Comparison of ENCODE assay signal across 16 cellular contexts in the genomic region with DNA sequence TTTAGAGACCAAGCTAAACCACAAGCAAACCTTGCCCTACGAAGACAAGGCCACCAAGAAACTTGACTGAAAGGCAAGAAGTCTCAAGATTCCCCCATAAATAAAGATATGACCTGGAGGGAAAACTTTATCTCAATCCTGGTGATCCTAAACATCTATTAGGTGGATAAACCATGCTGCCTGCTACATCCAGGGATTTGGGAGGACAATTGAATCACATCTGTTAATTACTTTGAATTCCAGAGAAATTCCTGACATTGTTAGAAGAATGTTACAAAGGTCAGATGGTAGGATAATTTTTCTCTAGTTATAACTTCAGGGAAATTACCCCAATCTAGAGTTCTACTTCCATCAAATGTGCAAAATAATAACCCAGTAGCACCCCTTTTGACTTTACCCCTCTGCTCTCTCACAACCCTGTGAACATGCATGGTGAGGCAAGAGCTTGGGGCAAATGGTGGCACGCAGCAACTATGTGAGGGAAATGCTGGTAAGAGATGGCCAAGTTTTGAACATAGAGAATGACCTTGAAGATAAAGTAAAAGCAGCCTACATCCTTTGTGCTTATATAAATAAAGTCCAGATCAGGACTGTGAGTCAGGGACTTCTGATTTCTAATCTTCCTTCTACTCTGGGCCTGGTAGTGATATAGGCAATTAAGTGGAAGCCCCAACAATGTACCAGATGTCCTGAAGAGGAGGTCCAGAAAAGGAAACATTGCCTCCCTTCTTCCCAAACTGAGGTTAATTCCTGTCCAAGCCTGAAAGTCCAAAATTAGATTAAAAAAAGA.
"Had no signal": no experiment of that assay in that cellular context is flagged by ENCODE, and none has a peak within 500 bp of the region (broad histone marks: within the 10 kb centered on the region; RNA-seq: fewer than 3 reads in every experiment).

No MANE protein-coding gene starts in this region.

- H3K36me3 Mint-ChIP-seq: naive B cell had no signal

- H3K27ac Mint-ChIP-seq: activated B cell treated with CpG ODN at 0.5 μM for 24 hours had no signal

- H3K9me3 Mint-ChIP-seq: activated B cell treated with CpG ODN at 0.5 μM for 24 hours had no signal

- H3K4me1 ChIP-seq: colonic mucosa, gastroesophageal sphincter, thyroid gland, vagina had no signal

- FAIRE-seq: astrocyte, small intestine had no signal

- H3K4me3 Mint-ChIP-seq: activated B cell treated with CpG ODN at 0.5 μM for 24 hours; activated CD4-positive, alpha-beta T cell treated with anti-CD3 and anti-CD28 coated beads, Interleukin-2, amount 10 ng/mL, durations not matched to agents 24 days and 14 days; naive B cell had no signal

- H3K4me3 ChIP-seq: colonic mucosa, gastroesophageal sphincter, lung, stomach, thyroid gland, vagina had no signal

- H3K27me3 Mint-ChIP-seq: activated B cell treated with CpG ODN at 0.5 μM for 24 hours; activated CD4-positive, alpha-beta T cell treated with anti-CD3 and anti-CD28 coated beads, Interleukin-2, amount 10 ng/mL, durations not matched to agents 24 days and 14 days; naive B cell had no signal

- H3K27ac ChIP-seq: colonic mucosa, epithelial cell of prostate, gastroesophageal sphincter, stomach, thyroid gland, vagina had no signal

- H3K36me3 ChIP-seq: colonic mucosa, gastroesophageal sphincter, neutrophil, stomach, thyroid gland, vagina had no signal

- ATAC-seq: gastroesophageal sphincter had no signal

- H3K9me3 ChIP-seq: colonic mucosa, gastroesophageal sphincter, neutrophil, stomach, thyroid gland, vagina had no signal

- H3K27me3 ChIP-seq: colonic mucosa, gastroesophageal sphincter, neutrophil, stomach, thyroid gland, vagina had no signal

- DNase-seq: activated B cell treated with CpG ODN at 0.5 μM for 24 hours; activated T-cell treated with anti-CD3 and anti-CD28 coated beads, Interleukin-2, amount 50 U/mL, for 1 hour; colonic mucosa; hippocampal formation; naive B cell; retina; stomach; thyroid gland had no signal
